1 cellular context compared by ENCODE assay signal in the genomic region with DNA sequence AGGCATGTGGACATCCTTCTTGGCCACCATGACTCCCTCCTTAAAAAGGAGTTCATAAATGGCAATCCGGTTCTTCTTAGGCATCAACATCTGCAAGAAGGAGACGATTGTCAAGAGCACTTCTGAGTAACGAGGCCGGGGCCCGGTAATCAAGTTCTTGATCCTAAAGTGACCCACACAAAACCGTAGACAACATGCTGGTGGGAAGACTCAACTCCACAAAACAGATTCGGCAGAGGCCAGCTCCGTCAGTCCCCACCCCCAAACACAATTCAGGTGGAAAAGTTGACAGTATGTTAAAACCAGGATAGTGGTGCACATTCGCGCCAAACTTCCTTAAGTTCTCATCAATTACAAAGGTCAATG.
TF ChIP-seq lines count a peak whose summit lies in the region.

No MANE protein-coding gene starts in this region.

TF ChIP-seq in HepG2, 621 proteins besides CTCF, POLR2A, EP300 and RAD21:
- TF ChIP-seq, protein P1, sequence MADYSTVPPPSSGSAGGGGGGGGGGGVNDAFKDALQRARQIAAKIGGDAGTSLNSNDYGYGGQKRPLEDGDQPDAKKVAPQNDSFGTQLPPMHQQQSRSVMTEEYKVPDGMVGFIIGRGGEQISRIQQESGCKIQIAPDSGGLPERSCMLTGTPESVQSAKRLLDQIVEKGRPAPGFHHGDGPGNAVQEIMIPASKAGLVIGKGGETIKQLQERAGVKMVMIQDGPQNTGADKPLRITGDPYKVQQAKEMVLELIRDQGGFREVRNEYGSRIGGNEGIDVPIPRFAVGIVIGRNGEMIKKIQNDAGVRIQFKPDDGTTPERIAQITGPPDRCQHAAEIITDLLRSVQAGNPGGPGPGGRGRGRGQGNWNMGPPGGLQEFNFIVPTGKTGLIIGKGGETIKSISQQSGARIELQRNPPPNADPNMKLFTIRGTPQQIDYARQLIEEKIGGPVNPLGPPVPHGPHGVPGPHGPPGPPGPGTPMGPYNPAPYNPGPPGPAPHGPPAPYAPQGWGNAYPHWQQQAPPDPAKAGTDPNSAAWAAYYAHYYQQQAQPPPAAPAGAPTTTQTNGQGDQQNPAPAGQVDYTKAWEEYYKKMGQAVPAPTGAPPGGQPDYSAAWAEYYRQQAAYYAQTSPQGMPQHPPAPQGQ (CRISPR knock-in tag; IDR thresholded peaks at IDR 0.05; ENCODE audit: borderline replicate concordance), result 0 out of 2 replicates have a peak, but pooled peaks have one; percentile 16
- TF ChIP-seq ZNF33B (CRISPR knock-in tag; IDR thresholded peaks at IDR 0.05), result no peak
- TF ChIP-seq, protein P2, sequence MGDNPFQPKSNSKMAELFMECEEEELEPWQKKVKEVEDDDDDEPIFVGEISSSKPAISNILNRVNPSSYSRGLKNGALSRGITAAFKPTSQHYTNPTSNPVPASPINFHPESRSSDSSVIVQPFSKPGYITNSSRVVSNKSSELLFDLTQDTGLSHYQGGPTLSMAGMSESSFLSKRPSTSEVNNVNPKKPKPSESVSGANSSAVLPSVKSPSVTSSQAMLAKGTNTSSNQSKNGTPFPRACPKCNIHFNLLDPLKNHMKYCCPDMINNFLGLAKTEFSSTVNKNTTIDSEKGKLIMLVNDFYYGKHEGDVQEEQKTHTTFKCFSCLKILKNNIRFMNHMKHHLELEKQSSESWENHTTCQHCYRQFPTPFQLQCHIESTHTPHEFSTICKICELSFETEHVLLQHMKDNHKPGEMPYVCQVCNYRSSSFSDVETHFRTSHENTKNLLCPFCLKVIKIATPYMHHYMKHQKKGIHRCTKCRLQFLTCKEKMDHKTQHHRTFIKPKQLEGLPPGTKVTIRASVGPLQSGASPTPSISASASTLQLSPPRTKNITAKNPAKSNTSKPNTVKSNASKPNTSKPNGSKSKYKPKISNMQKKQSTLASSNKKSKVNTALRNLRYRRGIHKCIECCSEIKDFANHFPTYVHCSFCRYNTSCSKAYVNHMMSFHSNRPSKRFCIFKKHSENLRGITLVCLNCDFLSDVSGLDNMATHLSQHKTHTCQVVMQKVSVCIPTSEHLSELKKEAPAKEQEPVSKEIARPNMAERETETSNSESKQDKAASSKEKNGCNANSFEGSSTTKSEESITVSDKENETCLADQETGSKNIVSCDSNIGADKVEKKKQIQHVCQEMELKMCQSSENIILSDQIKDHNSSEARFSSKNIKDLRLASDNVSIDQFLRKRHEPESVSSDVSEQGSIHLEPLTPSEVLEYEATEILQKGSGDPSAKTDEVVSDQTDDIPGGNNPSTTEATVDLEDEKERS (CRISPR knock-in tag; IDR thresholded peaks at IDR 0.05), result no peak
- TF ChIP-seq ZNF556 (CRISPR knock-in tag; IDR thresholded peaks at IDR 0.05; ENCODE audit: borderline replicate concordance), result no peak
- 0 out of 2 replicates have a peak, but pooled peaks have one; percentile 15 for TF ChIP-seq MAF1 (CRISPR knock-in tag; IDR thresholded peaks at IDR 0.05; ENCODE audit: borderline replicate concordance)
- TF ChIP-seq KDM5A (IDR thresholded peaks at IDR 0.05; ENCODE audit: borderline replicate concordance, low read length), result peak; percentile 36; the same call in 1 of the 2 replicates
- TF ChIP-seq MAFG (CRISPR knock-in tag; IDR thresholded peaks at IDR 0.05), result no peak
